ENCODE assay signal across 28 cellular contexts in the genomic region with DNA sequence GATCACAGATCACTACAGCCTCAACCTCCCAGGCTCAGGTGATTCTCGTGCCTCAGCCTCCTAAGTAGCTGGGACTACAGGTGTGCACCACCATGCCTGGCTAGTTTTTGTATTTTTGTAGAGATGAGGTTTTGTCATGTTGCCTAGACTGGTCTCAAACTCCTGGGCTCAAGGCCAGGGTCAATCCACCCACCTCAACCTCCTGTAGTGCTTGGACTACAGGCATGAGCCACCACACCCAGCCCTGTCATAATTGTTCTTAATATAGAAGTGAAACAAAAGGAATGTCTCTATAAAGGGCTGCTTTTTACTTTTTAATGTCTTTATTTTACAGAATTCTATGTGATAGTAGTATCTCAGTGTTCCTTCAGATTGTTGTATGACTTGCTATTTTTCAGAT.
"Had no signal": no experiment of that assay in that cellular context is flagged by ENCODE, and none has a peak within 500 bp of the region (broad histone marks: within the 10 kb centered on the region; RNA-seq: fewer than 3 reads in every experiment).

No MANE protein-coding gene starts in this region.

- DNase-seq: activated CD4-positive, alpha-beta T cell treated with anti-CD3 and anti-CD28 coated beads, Interleukin-2, amount 50 U/mL, for 4 hours; activated CD8-positive, alpha-beta memory T cell treated with anti-CD3 and anti-CD28 coated beads for 24 hours; activated CD8-positive, alpha-beta memory T cell treated with anti-CD3 and anti-CD28 coated beads, Interleukin-2, amount 50 U/mL, for 4 hours; activated naive CD4-positive, alpha-beta T cell; activated T-cell treated with anti-CD3 and anti-CD28 coated beads, Interleukin-2, amount 50 U/mL, for 24 hours; amniotic stem cell; effector CD4-positive, alpha-beta T cell; foreskin keratinocyte; immature natural killer cell; left ventricle myocardium superior; ovary; psoas muscle; stimulated activated CD4-positive, alpha-beta T cell treated with anti-CD3 and anti-CD28 coated beads, Interleukin-4, amount 100 ng/mL, for 24 hours; stimulated activated naive CD8-positive, alpha-beta T cell treated with anti-CD3 and anti-CD28 coated beads, Interleukin-15, Interleukin-2, amounts not matched to agents 100 U/mL and 50 U/mL, for 24 hours; substantia nigra; T1000 had no signal

- H3K36me3 ChIP-seq: cardiac muscle cell, neutrophil, ovary, right atrium auricular region, tibial nerve, vagina had no signal

- H3K27me3 Mint-ChIP-seq: activated naive CD8-positive, alpha-beta T cell; activated T-cell treated with anti-CD3 and anti-CD28 coated beads, Interleukin-2, amount 50 U/mL, for 24 hours; memory B cell had no signal

- H3K4me3 Mint-ChIP-seq: activated naive CD8-positive, alpha-beta T cell; activated T-cell treated with anti-CD3 and anti-CD28 coated beads, Interleukin-2, amount 50 U/mL, for 24 hours; immature natural killer cell; memory B cell; nephron; WTC11 had no signal

- FAIRE-seq: endometrium had no signal

- H3K27ac ChIP-seq: cardiac muscle cell, foreskin keratinocyte, hepatocyte, neutrophil, ovary, psoas muscle, right atrium auricular region, tibial nerve, vagina had no signal

- ATAC-seq: foreskin keratinocyte; left ventricle myocardium superior; psoas muscle; stimulated activated naive CD8-positive, alpha-beta T cell treated with anti-CD3 and anti-CD28 coated beads, Interleukin-15, Interleukin-2, amounts not matched to agents 100 U/mL and 50 U/mL, for 24 hours; WTC11 had no signal

- H3K36me3 Mint-ChIP-seq: WTC11 had no signal

- H3K4me3 ChIP-seq: cardiac muscle cell, hepatocyte, ovary, psoas muscle, right atrium auricular region, tibial nerve, vagina had no signal

- H3K9me3 ChIP-seq: neutrophil, ovary, psoas muscle, right atrium auricular region, tibial nerve, vagina had no signal

- H3K4me2 ChIP-seq: hepatocyte had no signal

- H3K4me1 Mint-ChIP-seq: memory B cell, WTC11 had no signal

- H2AFZ ChIP-seq: hepatocyte had no signal

- H3K27ac Mint-ChIP-seq: activated naive CD8-positive, alpha-beta T cell; activated T-cell treated with anti-CD3 and anti-CD28 coated beads, Interleukin-2, amount 50 U/mL, for 24 hours; activated T-helper 2 cell treated with anti-CD3 and anti-CD28 coated beads, Interferon-gamma antibody, Interleukin-2, Interleukin-4, amounts not matched to agents 10 μg/mL and 5 μg/mL and 100 μg/mL, durations not matched to agents 14 hours and 24 hours and 36 hours; immature natural killer cell; memory B cell; WTC11 had no signal

- H3K79me2 ChIP-seq: hepatocyte had no signal

- H3K4me1 ChIP-seq: foreskin keratinocyte, psoas muscle, right atrium auricular region, vagina had no signal
